ENCODE assay signal across 1 cellular context in the genomic region with DNA sequence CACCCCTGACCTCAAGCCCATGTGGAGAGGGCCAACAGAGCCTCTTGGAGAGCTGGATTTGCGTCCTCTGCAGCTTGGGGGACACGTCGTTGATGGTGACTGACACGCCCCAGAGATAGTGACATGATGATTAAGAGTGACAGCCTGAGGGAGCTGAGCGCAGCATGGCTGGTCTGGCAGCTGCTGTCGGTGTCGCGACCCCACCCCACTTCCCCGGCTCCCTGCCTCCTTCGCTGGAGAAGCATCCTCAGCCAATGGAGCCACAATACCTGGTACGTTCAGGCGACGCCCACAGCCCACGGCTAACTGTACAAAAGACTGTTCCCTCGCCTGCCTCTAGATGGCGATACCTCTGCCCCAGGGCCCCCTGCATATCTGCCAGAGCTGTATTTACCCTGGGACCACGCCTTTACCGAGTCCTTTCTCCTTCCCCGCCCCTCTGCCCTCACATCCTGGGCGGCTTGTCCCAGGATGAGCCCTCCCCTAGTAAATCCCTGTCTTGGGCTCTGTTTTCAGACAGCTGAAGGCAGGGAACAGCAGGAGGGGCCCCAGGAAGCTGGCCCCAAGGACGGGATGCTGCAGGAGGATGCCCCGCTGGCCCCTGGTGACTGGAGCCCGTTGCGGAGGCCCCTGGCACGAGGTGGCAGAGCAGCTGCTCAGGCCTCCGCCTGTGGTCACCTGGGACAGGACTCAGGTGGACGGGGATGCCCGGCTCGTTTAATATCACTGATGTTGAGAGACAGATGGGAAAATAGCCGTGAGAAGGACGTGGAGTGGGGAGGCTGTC.
TF ChIP-seq lines count a peak whose summit lies in the region.

No MANE protein-coding gene starts in this region.

TF ChIP-seq in K562, 482 proteins besides CTCF, POLR2A, EP300 and RAD21 (continued from another document and continues in another):
- TF ChIP-seq ZNF583 (CRISPR knock-in tag; IDR thresholded peaks at IDR 0.05) (no peak), ZNF57 (CRISPR knock-in tag; IDR thresholded peaks at IDR 0.05) (no peak), NFATC3 (IDR thresholded peaks at IDR 0.05) (no peak), MECOM (CRISPR knock-in tag; IDR thresholded peaks at IDR 0.05) (no peak), ZNF143 (CRISPR knock-in tag; IDR thresholded peaks at IDR 0.05) (no peak), HDAC3 (IDR thresholded peaks at IDR 0.05; ENCODE audit: borderline replicate concordance, partially characterized antibody) (no peak), PTRF (tag; IDR thresholded peaks at IDR 0.05) (no peak), ZNF133 (CRISPR knock-in tag; IDR thresholded peaks at IDR 0.05) (no peak), HNRNPUL1 (IDR thresholded peaks at IDR 0.05; ENCODE audit: low read length) (no peak), MYC (IDR thresholded peaks at IDR 0.05; ENCODE audit: low read depth, low read length) (0 out of 2 replicates have a peak, but pooled peaks have one; percentile 27), MYC (CRISPR knock-in tag; IDR thresholded peaks at IDR 0.05; ENCODE audit: borderline replicate concordance, low read depth) (no peak), FOSL1 (tag; conservative IDR thresholded peaks at IDR 0.05) (0 out of 2 replicates have a peak, but pooled peaks have one; percentile 26), BDP1 (IDR thresholded peaks at IDR 0.05; ENCODE audit: insufficient read depth, insufficient read length) (no peak), FOXA3 (CRISPR knock-in tag; conservative IDR thresholded peaks at IDR 0.05 in 1 of 2, IDR thresholded peaks at IDR 0.05 in 1 of 2) (no peak), SMC3 (conservative IDR thresholded peaks at IDR 0.05; ENCODE audit: insufficient read depth, low read depth, low read length) (peak; percentile 23; the same call in 1 of the 2 replicates), CREM (IDR thresholded peaks at IDR 0.05; ENCODE audit: low read depth) (peak; percentile 26; the same call in 1 of the 2 replicates), BHLHE40 (IDR thresholded peaks at IDR 0.05; ENCODE audit: low read length) (0 out of 2 replicates have a peak, but pooled peaks have one; percentile 11), ZBTB17 (CRISPR knock-in tag; IDR thresholded peaks at IDR 0.05) (no peak), MED1 (CRISPR knock-in tag; IDR thresholded peaks at IDR 0.05; ENCODE audit: borderline replicate concordance) (no peak), PCBP1 (IDR thresholded peaks at IDR 0.05; ENCODE audit: low read depth, low read length, poor library complexity, severe bottlenecking) (no peak), MYNN (IDR thresholded peaks at IDR 0.05) (0 out of 2 replicates have a peak, but pooled peaks have one; percentile 35), MYNN (CRISPR knock-in tag; IDR thresholded peaks at IDR 0.05) (no peak), KLF16 (IDR thresholded peaks at IDR 0.05) (0 out of 2 replicates have a peak, but pooled peaks have one; percentile 21), ZNF124 (CRISPR knock-in tag; IDR thresholded peaks at IDR 0.05) (no peak), KAT8 (IDR thresholded peaks at IDR 0.05; ENCODE audit: low read depth) (no peak), CCNT2 (IDR thresholded peaks at IDR 0.05; ENCODE audit: borderline replicate concordance, extremely low read depth, insufficient read length, low read depth, low read length) (no peak), SMARCC2 (IDR thresholded peaks at IDR 0.05; ENCODE audit: low read depth) (no peak), NFIC (IDR thresholded peaks at IDR 0.05) (no peak), EGR1 (conservative IDR thresholded peaks at IDR 0.05) (0 out of 2 replicates have a peak, but pooled peaks have one; percentile 24), CXXC5 (CRISPR knock-in tag; IDR thresholded peaks at IDR 0.05) (peak; percentile 33; the same call in 1 of the 2 replicates), MEIS2 (IDR thresholded peaks at IDR 0.05; ENCODE audit: partially characterized antibody) (peak; percentile 73), ZNF695 (CRISPR knock-in tag; IDR thresholded peaks at IDR 0.05) (no peak), BCOR (IDR thresholded peaks at IDR 0.05) (0 out of 2 replicates have a peak, but pooled peaks have one; percentile 16), RBM34 (IDR thresholded peaks at IDR 0.05; ENCODE audit: borderline replicate concordance, insufficient read depth, low read length) (no peak), ZNF274 (IDR thresholded peaks at IDR 0.05; ENCODE audit: borderline replicate concordance, low read depth, low read length) (no peak), ZKSCAN8 (CRISPR knock-in tag; IDR thresholded peaks at IDR 0.05) (no peak), DIDO1 (tag; IDR thresholded peaks at IDR 0.05; ENCODE audit: low read depth) (no peak), LEF1 (IDR thresholded peaks at IDR 0.05) (no peak)
- TF ChIP-seq, protein P1, sequence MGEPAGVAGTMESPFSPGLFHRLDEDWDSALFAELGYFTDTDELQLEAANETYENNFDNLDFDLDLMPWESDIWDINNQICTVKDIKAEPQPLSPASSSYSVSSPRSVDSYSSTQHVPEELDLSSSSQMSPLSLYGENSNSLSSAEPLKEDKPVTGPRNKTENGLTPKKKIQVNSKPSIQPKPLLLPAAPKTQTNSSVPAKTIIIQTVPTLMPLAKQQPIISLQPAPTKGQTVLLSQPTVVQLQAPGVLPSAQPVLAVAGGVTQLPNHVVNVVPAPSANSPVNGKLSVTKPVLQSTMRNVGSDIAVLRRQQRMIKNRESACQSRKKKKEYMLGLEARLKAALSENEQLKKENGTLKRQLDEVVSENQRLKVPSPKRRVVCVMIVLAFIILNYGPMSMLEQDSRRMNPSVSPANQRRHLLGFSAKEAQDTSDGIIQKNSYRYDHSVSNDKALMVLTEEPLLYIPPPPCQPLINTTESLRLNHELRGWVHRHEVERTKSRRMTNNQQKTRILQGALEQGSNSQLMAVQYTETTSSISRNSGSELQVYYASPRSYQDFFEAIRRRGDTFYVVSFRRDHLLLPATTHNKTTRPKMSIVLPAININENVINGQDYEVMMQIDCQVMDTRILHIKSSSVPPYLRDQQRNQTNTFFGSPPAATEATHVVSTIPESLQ (CRISPR knock-in tag; IDR thresholded peaks at IDR 0.05), result no peak
- TF ChIP-seq, protein P2, sequence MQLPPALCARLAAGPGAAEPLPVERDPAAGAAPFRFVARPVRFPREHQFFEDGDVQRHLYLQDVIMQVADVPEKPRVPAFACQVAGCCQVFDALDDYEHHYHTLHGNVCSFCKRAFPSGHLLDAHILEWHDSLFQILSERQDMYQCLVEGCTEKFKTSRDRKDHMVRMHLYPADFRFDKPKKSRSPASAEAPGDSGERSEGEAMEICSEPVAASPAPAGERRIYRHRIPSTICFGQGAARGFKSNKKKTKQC (CRISPR knock-in tag; IDR thresholded peaks at IDR 0.05), result no peak
- TF ChIP-seq, protein P3, sequence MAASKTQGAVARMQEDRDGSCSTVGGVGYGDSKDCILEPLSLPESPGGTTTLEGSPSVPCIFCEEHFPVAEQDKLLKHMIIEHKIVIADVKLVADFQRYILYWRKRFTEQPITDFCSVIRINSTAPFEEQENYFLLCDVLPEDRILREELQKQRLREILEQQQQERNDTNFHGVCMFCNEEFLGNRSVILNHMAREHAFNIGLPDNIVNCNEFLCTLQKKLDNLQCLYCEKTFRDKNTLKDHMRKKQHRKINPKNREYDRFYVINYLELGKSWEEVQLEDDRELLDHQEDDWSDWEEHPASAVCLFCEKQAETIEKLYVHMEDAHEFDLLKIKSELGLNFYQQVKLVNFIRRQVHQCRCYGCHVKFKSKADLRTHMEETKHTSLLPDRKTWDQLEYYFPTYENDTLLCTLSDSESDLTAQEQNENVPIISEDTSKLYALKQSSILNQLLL (CRISPR knock-in tag; IDR thresholded peaks at IDR 0.05; ENCODE audit: borderline replicate concordance), result no peak
- TF ChIP-seq, protein P4, sequence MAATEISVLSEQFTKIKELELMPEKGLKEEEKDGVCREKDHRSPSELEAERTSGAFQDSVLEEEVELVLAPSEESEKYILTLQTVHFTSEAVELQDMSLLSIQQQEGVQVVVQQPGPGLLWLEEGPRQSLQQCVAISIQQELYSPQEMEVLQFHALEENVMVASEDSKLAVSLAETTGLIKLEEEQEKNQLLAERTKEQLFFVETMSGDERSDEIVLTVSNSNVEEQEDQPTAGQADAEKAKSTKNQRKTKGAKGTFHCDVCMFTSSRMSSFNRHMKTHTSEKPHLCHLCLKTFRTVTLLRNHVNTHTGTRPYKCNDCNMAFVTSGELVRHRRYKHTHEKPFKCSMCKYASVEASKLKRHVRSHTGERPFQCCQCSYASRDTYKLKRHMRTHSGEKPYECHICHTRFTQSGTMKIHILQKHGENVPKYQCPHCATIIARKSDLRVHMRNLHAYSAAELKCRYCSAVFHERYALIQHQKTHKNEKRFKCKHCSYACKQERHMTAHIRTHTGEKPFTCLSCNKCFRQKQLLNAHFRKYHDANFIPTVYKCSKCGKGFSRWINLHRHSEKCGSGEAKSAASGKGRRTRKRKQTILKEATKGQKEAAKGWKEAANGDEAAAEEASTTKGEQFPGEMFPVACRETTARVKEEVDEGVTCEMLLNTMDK (IDR thresholded peaks at IDR 0.05; ENCODE audit: borderline replicate concordance, insufficient read depth, low read depth, low read length, poor library complexity, severe bottlenecking), result peak; percentile 33
- TF ChIP-seq, protein P5, sequence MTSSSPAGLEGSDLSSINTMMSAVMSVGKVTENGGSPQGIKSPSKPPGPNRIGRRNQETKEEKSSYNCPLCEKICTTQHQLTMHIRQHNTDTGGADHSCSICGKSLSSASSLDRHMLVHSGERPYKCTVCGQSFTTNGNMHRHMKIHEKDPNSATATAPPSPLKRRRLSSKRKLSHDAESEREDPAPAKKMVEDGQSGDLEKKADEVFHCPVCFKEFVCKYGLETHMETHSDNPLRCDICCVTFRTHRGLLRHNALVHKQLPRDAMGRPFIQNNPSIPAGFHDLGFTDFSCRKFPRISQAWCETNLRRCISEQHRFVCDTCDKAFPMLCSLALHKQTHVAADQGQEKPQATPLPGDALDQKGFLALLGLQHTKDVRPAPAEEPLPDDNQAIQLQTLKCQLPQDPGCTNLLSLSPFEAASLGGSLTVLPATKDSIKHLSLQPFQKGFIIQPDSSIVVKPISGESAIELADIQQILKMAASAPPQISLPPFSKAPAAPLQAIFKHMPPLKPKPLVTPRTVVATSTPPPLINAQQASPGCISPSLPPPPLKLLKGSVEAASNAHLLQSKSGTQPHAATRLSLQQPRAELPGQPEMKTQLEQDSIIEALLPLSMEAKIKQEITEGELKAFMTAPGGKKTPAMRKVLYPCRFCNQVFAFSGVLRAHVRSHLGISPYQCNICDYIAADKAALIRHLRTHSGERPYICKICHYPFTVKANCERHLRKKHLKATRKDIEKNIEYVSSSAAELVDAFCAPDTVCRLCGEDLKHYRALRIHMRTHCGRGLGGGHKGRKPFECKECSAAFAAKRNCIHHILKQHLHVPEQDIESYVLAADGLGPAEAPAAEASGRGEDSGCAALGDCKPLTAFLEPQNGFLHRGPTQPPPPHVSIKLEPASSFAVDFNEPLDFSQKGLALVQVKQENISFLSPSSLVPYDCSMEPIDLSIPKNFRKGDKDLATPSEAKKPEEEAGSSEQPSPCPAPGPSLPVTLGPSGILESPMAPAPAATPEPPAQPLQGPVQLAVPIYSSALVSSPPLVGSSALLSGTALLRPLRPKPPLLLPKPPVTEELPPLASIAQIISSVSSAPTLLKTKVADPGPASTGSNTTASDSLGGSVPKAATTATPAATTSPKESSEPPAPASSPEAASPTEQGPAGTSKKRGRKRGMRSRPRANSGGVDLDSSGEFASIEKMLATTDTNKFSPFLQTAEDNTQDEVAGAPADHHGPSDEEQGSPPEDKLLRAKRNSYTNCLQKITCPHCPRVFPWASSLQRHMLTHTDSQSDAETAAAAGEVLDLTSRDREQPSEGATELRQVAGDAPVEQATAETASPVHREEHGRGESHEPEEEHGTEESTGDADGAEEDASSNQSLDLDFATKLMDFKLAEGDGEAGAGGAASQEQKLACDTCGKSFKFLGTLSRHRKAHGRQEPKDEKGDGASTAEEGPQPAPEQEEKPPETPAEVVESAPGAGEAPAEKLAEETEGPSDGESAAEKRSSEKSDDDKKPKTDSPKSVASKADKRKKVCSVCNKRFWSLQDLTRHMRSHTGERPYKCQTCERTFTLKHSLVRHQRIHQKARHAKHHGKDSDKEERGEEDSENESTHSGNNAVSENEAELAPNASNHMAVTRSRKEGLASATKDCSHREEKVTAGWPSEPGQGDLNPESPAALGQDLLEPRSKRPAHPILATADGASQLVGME (CRISPR knock-in tag; IDR thresholded peaks at IDR 0.05), result no peak
- TF ChIP-seq, protein P6, sequence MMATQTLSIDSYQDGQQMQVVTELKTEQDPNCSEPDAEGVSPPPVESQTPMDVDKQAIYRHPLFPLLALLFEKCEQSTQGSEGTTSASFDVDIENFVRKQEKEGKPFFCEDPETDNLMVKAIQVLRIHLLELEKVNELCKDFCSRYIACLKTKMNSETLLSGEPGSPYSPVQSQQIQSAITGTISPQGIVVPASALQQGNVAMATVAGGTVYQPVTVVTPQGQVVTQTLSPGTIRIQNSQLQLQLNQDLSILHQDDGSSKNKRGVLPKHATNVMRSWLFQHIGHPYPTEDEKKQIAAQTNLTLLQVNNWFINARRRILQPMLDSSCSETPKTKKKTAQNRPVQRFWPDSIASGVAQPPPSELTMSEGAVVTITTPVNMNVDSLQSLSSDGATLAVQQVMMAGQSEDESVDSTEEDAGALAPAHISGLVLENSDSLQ (IDR thresholded peaks at IDR 0.05), result peak; percentile 92
- TF ChIP-seq, protein P7, sequence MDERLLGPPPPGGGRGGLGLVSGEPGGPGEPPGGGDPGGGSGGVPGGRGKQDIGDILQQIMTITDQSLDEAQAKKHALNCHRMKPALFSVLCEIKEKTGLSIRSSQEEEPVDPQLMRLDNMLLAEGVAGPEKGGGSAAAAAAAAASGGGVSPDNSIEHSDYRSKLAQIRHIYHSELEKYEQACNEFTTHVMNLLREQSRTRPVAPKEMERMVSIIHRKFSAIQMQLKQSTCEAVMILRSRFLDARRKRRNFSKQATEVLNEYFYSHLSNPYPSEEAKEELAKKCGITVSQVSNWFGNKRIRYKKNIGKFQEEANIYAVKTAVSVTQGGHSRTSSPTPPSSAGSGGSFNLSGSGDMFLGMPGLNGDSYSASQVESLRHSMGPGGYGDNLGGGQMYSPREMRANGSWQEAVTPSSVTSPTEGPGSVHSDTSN (CRISPR knock-in tag; IDR thresholded peaks at IDR 0.05; ENCODE audit: low read depth), result peak; percentile 25; the same call in 1 of the 2 replicates
- TF ChIP-seq, protein P7 (tag; conservative IDR thresholded peaks at IDR 0.05; ENCODE audit: low read depth), result peak; percentile 59; the same call in 1 of the 2 replicates
